In genomic region chr7:47299496-47299895, GRCh38 we compare ENCODE assay signal across 21 cellular contexts.
"Had no signal": no experiment of that assay in that cellular context is flagged by ENCODE, and none has a peak within 500 bp of the region (broad histone marks: within the 10 kb centered on the region; RNA-seq: fewer than 3 reads in every experiment).

No MANE protein-coding gene starts in this region.

- H3K4me1 ChIP-seq: pancreas had no signal

- H3K9me3 ChIP-seq: mucosa of descending colon, pancreas, stomach, thoracic aorta, transverse colon had no signal

- DNase-seq: cortex of kidney; dorsolateral prefrontal cortex; effector CD8-positive, alpha-beta T cell; foreskin melanocyte; hippocampal formation; left colon; left ventricle myocardium superior; mesendoderm; mucosa of descending colon; naive thymus-derived CD8-positive, alpha-beta T cell; nucleus accumbens; pancreas; stimulated activated CD4-positive, alpha-beta T cell treated with anti-CD3 and anti-CD28 coated beads, Interleukin-2, amount 100 ng/mL, for 24 hours; stimulated activated naive CD4-positive, alpha-beta T cell; stomach; substantia nigra; transverse colon had no signal

- H3K4me1 Mint-ChIP-seq: naive thymus-derived CD8-positive, alpha-beta T cell had no signal

- H3K27ac Mint-ChIP-seq: naive thymus-derived CD8-positive, alpha-beta T cell; progenitor cell of endocrine pancreas had no signal

- ATAC-seq: left colon; left ventricle myocardium superior; mucosa of descending colon; naive thymus-derived CD8-positive, alpha-beta T cell; pancreas; sciatic nerve had no signal

- H3K4me3 Mint-ChIP-seq: naive thymus-derived CD8-positive, alpha-beta T cell had no signal

- H3K4me3 ChIP-seq: dorsolateral prefrontal cortex, lung, mucosa of descending colon, pancreas, stomach, thoracic aorta, transverse colon had no signal

- H3K9me3 Mint-ChIP-seq: naive thymus-derived CD8-positive, alpha-beta T cell had no signal

- H3K27me3 ChIP-seq: pancreas, stomach, transverse colon had no signal

- H3K27ac ChIP-seq: pancreas, stomach, thoracic aorta had no signal

- H3K36me3 Mint-ChIP-seq: naive thymus-derived CD8-positive, alpha-beta T cell had no signal
